21 cellular contexts compared by ENCODE assay signal in the genomic region with DNA sequence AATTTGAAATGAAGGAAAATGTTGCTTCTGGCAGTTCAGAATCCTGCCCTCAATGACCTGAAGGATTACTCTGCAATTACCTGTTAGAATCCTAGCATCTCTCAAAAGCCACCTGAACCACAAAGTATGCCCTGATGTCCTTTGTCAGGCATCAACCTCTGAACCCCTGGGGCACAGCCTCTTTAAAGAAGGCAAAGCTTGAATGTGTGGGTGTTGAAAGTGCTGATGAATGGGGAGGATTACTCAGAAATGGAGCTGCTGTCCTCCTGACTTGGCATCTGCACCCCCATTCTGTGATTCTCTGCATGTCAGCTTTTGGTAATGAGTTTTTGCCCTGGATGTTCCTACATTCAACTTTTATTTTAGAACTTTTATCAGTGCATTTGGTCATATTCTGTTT.
"Had no signal": no experiment of that assay in that cellular context is flagged by ENCODE, and none has a peak within 500 bp of the region (broad histone marks: within the 10 kb centered on the region; RNA-seq: fewer than 3 reads in every experiment).

No MANE protein-coding gene starts in this region.

- H3K9me3 Mint-ChIP-seq: dendritic cell treated with granulocyte-macrophage colony-stimulating factor and Interleukin-4, amounts not matched to agents 40 ng/mL and 50 ng/mL, for 4 days; natural killer cell had no signal

- DNase-seq: activated CD4-positive, alpha-beta T cell treated with anti-CD3 and anti-CD28 coated beads, Interleukin-2, amount 50 U/mL, for 1 hour; activated CD8-positive, alpha-beta T cell treated with anti-CD3 and anti-CD28 coated beads, Interleukin-2, amount 10 ng/mL, durations not matched to agents 7 days and 5 days; activated naive CD4-positive, alpha-beta T cell; adrenal gland; brain microvascular endothelial cell; caudate nucleus; effector CD8-positive, alpha-beta T cell; foreskin keratinocyte; left ventricle myocardium inferior; midbrain; natural killer cell; right cardiac atrium; stimulated activated CD4-positive, alpha-beta T cell treated with anti-CD3 and anti-CD28 coated beads, Interleukin-4, amount 100 ng/mL, for 4 hours; stimulated activated naive CD8-positive, alpha-beta T cell treated with anti-CD3 and anti-CD28 coated beads, Interleukin-15, Interleukin-2, amounts not matched to agents 100 U/mL and 50 U/mL, for 24 hours; T-helper 2 cell; thyroid gland had no signal

- H3K4me3 ChIP-seq: adrenal gland, ascending aorta, left ventricle myocardium inferior, prostate gland, thyroid gland had no signal

- H3K9me3 ChIP-seq: adrenal gland, ascending aorta, left ventricle myocardium inferior, prostate gland, thyroid gland had no signal

- H3K4me1 ChIP-seq: adrenal gland, ascending aorta, foreskin keratinocyte, left ventricle myocardium inferior, prostate gland, thyroid gland had no signal

- ATAC-seq: activated CD4-positive, CD25-positive, alpha-beta regulatory T cell treated with anti-CD3 and anti-CD28 coated beads, Interleukin-2, amount 50 U/mL, for 24 hours; activated CD8-positive, alpha-beta T cell treated with anti-CD3 and anti-CD28 coated beads, Interleukin-2, amount 10 ng/mL, durations not matched to agents 7 days and 5 days; foreskin keratinocyte; natural killer cell; right cardiac atrium; stimulated activated naive CD8-positive, alpha-beta T cell treated with anti-CD3 and anti-CD28 coated beads, Interleukin-15, Interleukin-2, amounts not matched to agents 100 U/mL and 50 U/mL, for 24 hours had no signal

- H3K4me1 Mint-ChIP-seq: natural killer cell had no signal

- H3K27me3 ChIP-seq: adrenal gland, ascending aorta, brain microvascular endothelial cell, foreskin keratinocyte, thyroid gland had no signal

- H3K27ac Mint-ChIP-seq: activated CD8-positive, alpha-beta T cell treated with anti-CD3 and anti-CD28 coated beads, Interleukin-2, amount 10 ng/mL, durations not matched to agents 7 days and 5 days; activated naive CD8-positive, alpha-beta T cell; dendritic cell treated with granulocyte-macrophage colony-stimulating factor and Interleukin-4, amounts not matched to agents 40 ng/mL and 50 ng/mL, for 4 days; natural killer cell had no signal

- H3K4me3 Mint-ChIP-seq: activated CD8-positive, alpha-beta T cell treated with anti-CD3 and anti-CD28 coated beads, Interleukin-2, amount 10 ng/mL, durations not matched to agents 7 days and 5 days; activated naive CD8-positive, alpha-beta T cell; dendritic cell treated with granulocyte-macrophage colony-stimulating factor and Interleukin-4, amounts not matched to agents 40 ng/mL and 50 ng/mL, for 4 days; natural killer cell had no signal

- H3K27ac ChIP-seq: adrenal gland, ascending aorta, brain microvascular endothelial cell, foreskin keratinocyte, left ventricle myocardium inferior, prostate gland, thyroid gland had no signal

- H3K36me3 Mint-ChIP-seq: activated naive CD8-positive, alpha-beta T cell; natural killer cell had no signal

- H3K36me3 ChIP-seq: adrenal gland, ascending aorta, brain microvascular endothelial cell, left ventricle myocardium inferior, prostate gland, thyroid gland had no signal

- H3K27me3 Mint-ChIP-seq: dendritic cell treated with granulocyte-macrophage colony-stimulating factor and Interleukin-4, amounts not matched to agents 40 ng/mL and 50 ng/mL, for 4 days had no signal
